In the genomic region with DNA sequence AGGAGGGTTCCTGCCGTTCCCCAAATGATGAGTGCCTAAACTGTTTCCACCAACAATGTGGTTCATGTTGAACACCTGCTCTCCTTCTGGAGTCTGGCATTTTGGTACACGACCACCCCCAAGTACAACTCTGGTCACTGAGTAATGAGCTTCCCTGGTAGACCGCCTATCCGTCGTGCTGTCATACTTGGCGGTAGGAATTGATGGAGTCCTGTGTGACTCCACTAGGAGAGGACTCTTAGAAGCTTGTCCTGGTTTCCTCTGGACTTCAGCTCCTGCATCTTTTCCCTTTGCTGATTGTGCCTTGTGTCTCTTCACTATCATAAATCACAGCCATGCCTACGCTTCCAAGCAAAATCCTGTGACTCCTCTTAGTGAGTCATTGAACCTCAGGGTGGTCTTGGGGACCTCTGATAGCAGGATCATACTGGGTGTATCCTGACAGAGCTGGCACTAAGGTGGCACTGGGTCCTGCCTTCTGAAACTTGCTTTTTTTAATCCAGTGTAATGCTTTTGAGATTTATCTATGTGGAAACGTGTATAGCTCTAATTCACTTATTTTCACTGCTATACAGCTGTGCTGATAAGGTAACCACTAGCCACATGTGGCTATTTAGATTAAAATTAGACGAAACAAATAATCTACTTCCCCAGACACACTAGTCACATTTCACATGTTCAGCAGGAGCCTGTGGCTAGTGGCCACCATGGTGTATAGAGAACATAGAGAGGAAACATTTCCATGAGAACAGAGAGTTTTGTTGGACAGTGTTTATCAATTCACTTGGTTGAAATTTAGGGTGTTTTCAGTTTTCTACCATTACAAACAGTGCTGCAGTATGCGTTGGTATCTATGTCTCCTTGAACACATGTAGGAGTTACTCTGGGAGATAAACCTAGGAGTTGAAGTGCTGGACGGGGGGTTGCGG, we compare ENCODE assay signal across 28 cellular contexts. TPM values are rescaled to one million over a fixed set of nuclear protein-coding genes. Genes with fewer than 3 reads are reported as not detected.
"Had no signal": no experiment of that assay in that cellular context is flagged by ENCODE, and none has a peak within 500 bp of the region (broad histone marks: within the 10 kb centered on the region; RNA-seq: fewer than 3 reads in every experiment).

No MANE protein-coding gene starts in this region.

- H3K27ac Mint-ChIP-seq: activated CD4-positive, alpha-beta memory T cell treated with anti-CD3 and anti-CD28 coated beads for 36 hours; activated naive CD4-positive, alpha-beta T cell treated with anti-CD3 and anti-CD28 coated beads, Interleukin-2, amount 10 ng/mL, durations not matched to agents 7 days and 5 days; activated naive CD8-positive, alpha-beta T cell treated with anti-CD3 and anti-CD28 coated beads, Interleukin-2, amount 50 U/mL, for 24 hours; activated T-cell treated with anti-CD3 and anti-CD28 coated beads, Interleukin-2, amount 50 U/mL, for 72 hours; effector memory CD8-positive, alpha-beta T cell; natural killer cell; T-helper 2 cell treated with Interferon-gamma antibody and Interleukin-4, amounts not matched to agents 5 μg/mL and 100 μg/mL, for 36 hours had no signal

- H3K27me3 Mint-ChIP-seq: activated CD4-positive, alpha-beta memory T cell treated with anti-CD3 and anti-CD28 coated beads for 36 hours; activated naive CD4-positive, alpha-beta T cell treated with anti-CD3 and anti-CD28 coated beads, Interleukin-2, amount 10 ng/mL, durations not matched to agents 7 days and 5 days; activated naive CD8-positive, alpha-beta T cell treated with anti-CD3 and anti-CD28 coated beads, Interleukin-2, amount 50 U/mL, for 24 hours; effector memory CD8-positive, alpha-beta T cell; T-cell had no signal

- ATAC-seq: activated naive CD8-positive, alpha-beta T cell treated with anti-CD3 and anti-CD28 coated beads, Interleukin-2, amount 50 U/mL, for 24 hours; activated T-cell treated with anti-CD3 and anti-CD28 coated beads, Interleukin-2, amount 50 U/mL, for 72 hours; effector memory CD8-positive, alpha-beta T cell; natural killer cell; stimulated activated naive CD8-positive, alpha-beta T cell treated with anti-CD3 and anti-CD28 coated beads, Interleukin-15, Interleukin-2, amounts not matched to agents 100 U/mL and 50 U/mL, for 24 hours; T-cell; upper lobe of right lung had no signal

- H3K4me3 Mint-ChIP-seq: activated CD4-positive, alpha-beta memory T cell treated with anti-CD3 and anti-CD28 coated beads for 36 hours; activated naive CD4-positive, alpha-beta T cell treated with anti-CD3 and anti-CD28 coated beads, Interleukin-2, amount 10 ng/mL, durations not matched to agents 7 days and 5 days; activated naive CD8-positive, alpha-beta T cell treated with anti-CD3 and anti-CD28 coated beads, Interleukin-2, amount 50 U/mL, for 24 hours; activated T-cell treated with anti-CD3 and anti-CD28 coated beads, Interleukin-2, amount 50 U/mL, for 72 hours; effector memory CD8-positive, alpha-beta T cell; natural killer cell; T-cell; T-helper 2 cell treated with Interferon-gamma antibody and Interleukin-4, amounts not matched to agents 5 μg/mL and 100 μg/mL, for 36 hours had no signal

- H3K9me3 Mint-ChIP-seq: activated CD4-positive, alpha-beta memory T cell treated with anti-CD3 and anti-CD28 coated beads for 36 hours; activated naive CD4-positive, alpha-beta T cell treated with anti-CD3 and anti-CD28 coated beads, Interleukin-2, amount 10 ng/mL, durations not matched to agents 7 days and 5 days; activated naive CD8-positive, alpha-beta T cell treated with anti-CD3 and anti-CD28 coated beads, Interleukin-2, amount 50 U/mL, for 24 hours; activated T-cell treated with anti-CD3 and anti-CD28 coated beads, Interleukin-2, amount 50 U/mL, for 72 hours; effector memory CD8-positive, alpha-beta T cell; natural killer cell; T-cell; T-helper 2 cell treated with Interferon-gamma antibody and Interleukin-4, amounts not matched to agents 5 μg/mL and 100 μg/mL, for 36 hours had no signal

- DNase-seq: activated CD4-positive, alpha-beta memory T cell treated with anti-CD3 and anti-CD28 coated beads for 36 hours; activated CD4-positive, alpha-beta T cell treated with anti-CD3 and anti-CD28 coated beads for 4 hours; activated CD4-positive, CD25-positive, alpha-beta regulatory T cell; activated effector memory CD4-positive, alpha-beta T cell treated with Interleukin-2 at 50 U/mL for 16 hours; activated naive CD4-positive, alpha-beta T cell treated with anti-CD3 and anti-CD28 coated beads, Interleukin-2, amount 10 ng/mL, durations not matched to agents 7 days and 5 days; activated naive CD8-positive, alpha-beta T cell treated with anti-CD3 and anti-CD28 coated beads, Interleukin-2, amount 50 U/mL, for 24 hours; activated T-cell treated with anti-CD3 and anti-CD28 coated beads, Interleukin-2, amount 50 U/mL, for 72 hours; anterior cingulate cortex; brain microvascular endothelial cell; caudate nucleus; effector memory CD8-positive, alpha-beta T cell; glutamatergic neuron; hippocampal formation; kidney glomerular epithelial cell; left ventricle myocardium inferior; natural killer cell; ovary; stimulated activated CD4-positive, alpha-beta T cell treated with anti-CD3 and anti-CD28 coated beads, Interleukin-4, amount 100 ng/mL, for 24 hours; stimulated activated naive CD8-positive, alpha-beta T cell treated with anti-CD3 and anti-CD28 coated beads, Interleukin-15, Interleukin-2, amounts not matched to agents 100 U/mL and 50 U/mL, for 24 hours; T-cell; upper lobe of right lung had no signal

- H3K36me3 Mint-ChIP-seq: natural killer cell had no signal

RNA-seq across cellular contexts. Expression of a gene that starts 56.9 kb away (rescaled TPM):
- total RNA-seq: activated CD4-positive, alpha-beta memory T cell treated with anti-CD3 and anti-CD28 coated beads for 36 hours; activated T-cell treated with anti-CD3 and anti-CD28 coated beads, Interleukin-2, amount 50 U/mL, for 72 hours; dermis microvascular lymphatic vessel endothelial cell; esophagus muscularis mucosa; frontal cortex; left ventricle myocardium inferior; lung microvascular endothelial cell; ovary; subcutaneous adipose tissue; upper lobe of right lung had no signal
- polyA plus RNA-seq: endothelial cell of umbilical vein had no signal
